Comparison of ENCODE assay signal across 8 cellular contexts in the genomic region with DNA sequence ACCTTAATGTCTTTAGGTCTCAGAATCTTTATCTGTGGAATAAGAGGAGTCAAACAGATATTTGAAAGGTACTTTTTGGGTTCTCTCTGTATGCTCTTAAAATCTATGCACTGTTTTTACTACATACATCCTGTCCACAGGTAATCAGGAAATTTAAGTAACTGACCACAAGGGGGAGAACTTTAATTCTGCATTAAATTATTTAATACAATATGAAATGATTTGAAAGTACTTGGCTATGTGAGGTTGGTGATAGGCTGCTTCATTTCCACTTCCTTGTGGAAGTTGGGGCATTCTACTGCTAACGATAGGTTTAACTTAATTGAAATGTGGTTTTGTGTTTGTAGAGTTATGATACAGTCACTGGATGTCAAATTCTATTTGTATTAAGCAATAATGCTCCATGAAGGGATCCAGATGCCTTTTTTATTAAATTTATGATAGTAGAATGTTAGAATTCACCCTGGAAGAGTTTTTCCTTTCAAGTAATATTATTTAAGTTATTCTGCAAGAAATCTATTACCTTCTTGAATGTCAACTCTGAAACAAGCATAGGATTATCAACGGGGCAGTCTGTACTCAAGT. TPM values are rescaled to one million over a fixed set of nuclear protein-coding genes. Genes with fewer than 3 reads are reported as not detected.
DNase-seq lines count a peak whose midpoint lies in the region; ATAC-seq and TF ChIP-seq lines count a peak whose summit lies in the region.

No MANE protein-coding gene starts in this region.

- no peaks in the 10 kb centered on the region for H3K36me3 ChIP-seq in CD4-positive, alpha-beta memory T cell (ENCODE audit: insufficient read depth, low read length)
- no peaks in the 10 kb centered on the region for H3K36me3 ChIP-seq in Peyer's patch

- peak in 4 of 5 donors; percentile 6 to 20 (median 12) for DNase-seq in CD4-positive, alpha-beta memory T cell
- DNase-seq in Peyer's patch (no peak), germinal center (ENCODE audit: low spot score) (peak; percentile 3), NCI-H226 (no peak), 8988T (no peak), amygdala (lab: John Stamatoyannopoulos, UW) (no peak)
- no peak for DNase-seq in NK-92 treated with Interleukin-12 subunit alpha and Interleukin-12 subunit beta, amount 100 ng/mL, for 24 hours (lab: John Stamatoyannopoulos, UW)

- intact Hi-C loops in CD4-positive, alpha-beta memory T cell (cut with micrococcal nuclease), result loop anchor here (2.0 to 10.0 kb wide), 2 partner anchors 981 to 1355 kb away; no protein-coding TSS in a partner anchor

- no peaks in the 10 kb centered on the region for H3K4me1 Mint-ChIP-seq in CD4-positive, alpha-beta memory T cell

- H3K27ac ChIP-seq in CD4-positive, alpha-beta memory T cell (ENCODE audit: low read depth, low read length), result no peak overlapping the region
- H3K27ac ChIP-seq in Peyer's patch, result no peak overlapping the region

- no peak overlapping the region for H3K4me3 ChIP-seq in CD4-positive, alpha-beta memory T cell (ENCODE audit: low read length in 2 of 2)
- H3K4me3 ChIP-seq in Peyer's patch, result no peak overlapping the region

- POLR2A ChIA-PET in CD4-positive, alpha-beta memory T cell (lab: Charles Lee; ENCODE audit: partially characterized antibody), result no interaction called here

- no peaks in the 10 kb centered on the region for H3K27me3 Mint-ChIP-seq in CD4-positive, alpha-beta memory T cell

- H3K4me1 ChIP-seq in CD4-positive, alpha-beta memory T cell (ENCODE audit: insufficient read depth, low read length), result no peaks in the 10 kb centered on the region
- H3K4me1 ChIP-seq in Peyer's patch, result no peaks in the 10 kb centered on the region

- TF ChIP-seq POLR2A in Peyer's patch (IDR thresholded peaks at IDR 0.05), result no peak

- no peaks in the 10 kb centered on the region for H3K27me3 ChIP-seq in CD4-positive, alpha-beta memory T cell (ENCODE audit: insufficient read depth, low read length)
- H3K27me3 ChIP-seq in Peyer's patch, result no peaks in the 10 kb centered on the region

- peak in 5 of 6 experiments; percentile 13 to 50 (median 28) for TF ChIP-seq CTCF in Peyer's patch (IDR thresholded peaks at IDR 0.05)

- no peak overlapping the region for H3K4me3 Mint-ChIP-seq in CD4-positive, alpha-beta memory T cell

- peaks cover 0 to 1% (median 0%) of the 10 kb centered on the region in 8 donors for H3K9me3 Mint-ChIP-seq in CD4-positive, alpha-beta memory T cell

- H3K36me3 Mint-ChIP-seq in CD4-positive, alpha-beta memory T cell, result no peaks in the 10 kb centered on the region

- peak; percentile 56 for ATAC-seq in GM21526 (IDR thresholded peaks at IDR 0.05; ENCODE audit: low FRiP score, unreplicated experiment)

- CTCF ChIA-PET in CD4-positive, alpha-beta memory T cell (lab: Charles Lee; ENCODE audit: partially characterized antibody), result interaction anchor here (0.7 kb wide), 1 partner anchor 833 kb away, joined by 3 read pairs; no protein-coding TSS in a partner anchor

- no peaks in the 10 kb centered on the region for H3K9me3 ChIP-seq in CD4-positive, alpha-beta memory T cell (ENCODE audit: control insufficient read depth in 1 of 2, low read length in 2 of 2)
- no peaks in the 10 kb centered on the region for H3K9me3 ChIP-seq in Peyer's patch

- no peak overlapping the region for H3K27ac Mint-ChIP-seq in CD4-positive, alpha-beta memory T cell

RNA-seq across cellular contexts. Expression of a gene that starts 6.0 kb away (rescaled TPM):
- not detected for total RNA-seq in CD4-positive, alpha-beta memory T cell
- polyA plus RNA-seq in CD4-positive, alpha-beta memory T cell, result not detected
- not detected for total RNA-seq in Peyer's patch

RNA-seq across cellular contexts. Expression of a gene that starts 30.1 kb away (rescaled TPM):
- total RNA-seq in CD4-positive, alpha-beta memory T cell, result not detected
- not detected for polyA plus RNA-seq in CD4-positive, alpha-beta memory T cell
- not detected for total RNA-seq in Peyer's patch

Comparison
In these comparisons a context has a peak if more than half of its experiments do, and no peak if none do; other contexts are left out.
1. DNase-seq: peak in CD4-positive, alpha-beta memory T cell (4 of 5) and germinal center (single experiment); none in Peyer's patch (0 of 3), NCI-H226 (single experiment), 8988T (single experiment), NK-92 treated with Interleukin-12 subunit alpha and Interleukin-12 subunit beta, amount 100 ng/mL, for 24 hours (single experiment) and amygdala (0 of 56).